Comparison of ENCODE assay signal across 27 cellular contexts in genomic region chr7:37947840-37948198, GRCh38. TPM values are rescaled to one million over a fixed set of nuclear protein-coding genes. Genes with fewer than 3 reads are reported as not detected.
A peak's percentile ranks its signal among the peaks of the same experiment; 100 is the strongest.
DNase-seq lines count a peak whose midpoint lies in the region; ATAC-seq, FAIRE-seq and TF ChIP-seq lines count a peak whose summit lies in the region.
"Had no signal": no experiment of that assay in that cellular context is flagged by ENCODE, and none has a peak within 500 bp of the region (broad histone marks: within the 10 kb centered on the region; RNA-seq: fewer than 3 reads in every experiment).

No MANE protein-coding gene starts in this region.

- H3K4me3 Mint-ChIP-seq in stimulated activated naive CD8-positive, alpha-beta T cell treated with anti-CD3 and anti-CD28 coated beads, Interleukin-15, amount 100 ng/mL, for 72 hours, result no peak overlapping the region
- H3K4me3 Mint-ChIP-seq in nephron progenitor cell, result no peak overlapping the region
- H3K4me3 Mint-ChIP-seq: H9 had no signal

- ATAC-seq in Right ventricle myocardium superior (ENCODE audit: poor library complexity), result peak; percentile 24
- peak; percentile 31 for ATAC-seq in stimulated activated naive CD8-positive, alpha-beta T cell treated with anti-CD3 and anti-CD28 coated beads, Interleukin-15, amount 100 ng/mL, for 72 hours
- ATAC-seq in stimulated activated naive CD8-positive, alpha-beta T cell treated with anti-CD3 and anti-CD28 coated beads, Interleukin-15, Interleukin-2, amounts not matched to agents 100 U/mL and 50 U/mL, for 24 hours, result no peak
- ATAC-seq: K562 had no signal

- peak; percentile 58 for FAIRE-seq in urothelium cell line (lab: Jason Lieb, UNC)
- FAIRE-seq: D721Med, GM18507, K562 had no signal

- no peak for TF ChIP-seq CTCF in nephron progenitor cell (IDR thresholded peaks at IDR 0.05)

- peaks cover 0 to 5% of the 10 kb centered on the region in 2 donors for H3K9me3 Mint-ChIP-seq in stimulated activated naive CD8-positive, alpha-beta T cell treated with anti-CD3 and anti-CD28 coated beads, Interleukin-15, amount 100 ng/mL, for 72 hours
- no peaks in the 10 kb centered on the region for H3K9me3 Mint-ChIP-seq in nephron progenitor cell
- H3K9me3 Mint-ChIP-seq: H9 had no signal

- no peaks in the 10 kb centered on the region for H3K27me3 ChIP-seq in MG63

- H3K9me3 ChIP-seq in MG63, result no peaks in the 10 kb centered on the region

- no peaks in the 10 kb centered on the region for H3K36me3 Mint-ChIP-seq in nephron progenitor cell (ENCODE audit: low read depth)

- intact Hi-C loops in Right ventricle myocardium superior (cut with DNase I) (no loop called here), cardiac septum (cut with DNase I) (no loop called here)

- no peak for DNase-seq in Right ventricle myocardium superior
- DNase-seq in cardiac septum (ENCODE audit: low spot score), result no peak
- no peak for DNase-seq in stimulated activated naive CD8-positive, alpha-beta T cell treated with anti-CD3 and anti-CD28 coated beads, Interleukin-15, amount 100 ng/mL, for 72 hours
- no peak for DNase-seq in stimulated activated naive CD8-positive, alpha-beta T cell treated with anti-CD3 and anti-CD28 coated beads, Interleukin-15, Interleukin-2, amounts not matched to agents 100 U/mL and 50 U/mL, for 24 hours
- DNase-seq in nephron progenitor cell, result peak; percentile 4
- DNase-seq in urothelium cell line (ENCODE audit: low spot score), result no peak
- DNase-seq in MG63, result no peak
- DNase-seq in cortex of kidney (lab: John Stamatoyannopoulos, UW), result no peak
- DNase-seq: DMS53, GM23248, H9, Kasumi-1, MV-4-11, NCI-H1105, NCI-H1436 treated with DMSO at 0.1 percent for 48 hours, NCI-H187 treated with DMSO at 0.1 percent for 48 hours, NCI-H446, NCI-H524 treated with DMSO at 0.1 percent for 48 hours, NCI-H82, PC-9, SHP77 had no signal

- H3K4me3 ChIP-seq in MG63, result no peak overlapping the region
- H3K4me3 ChIP-seq: GM23248, K562, PC-9 had no signal

- H3K27ac Mint-ChIP-seq in stimulated activated naive CD8-positive, alpha-beta T cell treated with anti-CD3 and anti-CD28 coated beads, Interleukin-15, amount 100 ng/mL, for 72 hours, result no peak overlapping the region
- no peak overlapping the region for H3K27ac Mint-ChIP-seq in nephron progenitor cell
- H3K27ac Mint-ChIP-seq: H9 had no signal

- H3K36me3 ChIP-seq in MG63, result no peaks in the 10 kb centered on the region

- no peaks in the 10 kb centered on the region for H3K4me1 Mint-ChIP-seq in stimulated activated naive CD8-positive, alpha-beta T cell treated with anti-CD3 and anti-CD28 coated beads, Interleukin-15, amount 100 ng/mL, for 72 hours
- H3K4me1 Mint-ChIP-seq in nephron progenitor cell, result peaks cover 29% of the 10 kb centered on the region

- no peaks in the 10 kb centered on the region for H3K27me3 Mint-ChIP-seq in stimulated activated naive CD8-positive, alpha-beta T cell treated with anti-CD3 and anti-CD28 coated beads, Interleukin-15, amount 100 ng/mL, for 72 hours
- peaks cover 3% of the 10 kb centered on the region for H3K27me3 Mint-ChIP-seq in nephron progenitor cell (ENCODE audit: low read depth, poor library complexity)

RNA-seq across cellular contexts. Expression of gene EPDR1, which starts 27.4 kb away (rescaled TPM):
- total RNA-seq in Right ventricle myocardium superior (49.1 TPM), cardiac septum (38.7 TPM)
- 18.7 and 24.4 TPM in 2 replicates for total RNA-seq in MG63 (2014; rRNA removed; shearing (Covaris generic); ENCODE audit: low replicate concordance)
- total RNA-seq: G401 had no signal

RNA-seq across cellular contexts. Expression of gene SFRP4, which starts 31.2 kb away (rescaled TPM):
- total RNA-seq in Right ventricle myocardium superior (0.59 TPM), cardiac septum (15.0 TPM)
- total RNA-seq in MG63 (2014; rRNA removed; shearing (Covaris generic); ENCODE audit: low replicate concordance), result 13.1 and 16.3 TPM in 2 replicates
- total RNA-seq: A172, G401, H9, K562, PC-9, SK-MEL-5 had no signal
